24 cellular contexts compared by ENCODE assay signal in genomic region chr22:29230916-29231875, GRCh38. TPM values are rescaled to one million over a fixed set of nuclear protein-coding genes. Genes with fewer than 3 reads are reported as not detected.
"Had no signal": no experiment of that assay in that cellular context is flagged by ENCODE, and none has a peak within 500 bp of the region (broad histone marks: within the 10 kb centered on the region; RNA-seq: fewer than 3 reads in every experiment).

No MANE protein-coding gene starts in this region.

- H3K27ac ChIP-seq: foreskin keratinocyte, suprapubic skin, tibial nerve had no signal

- H3K27me3 Mint-ChIP-seq: activated T-helper 17 cell treated with anti-CD3 and anti-CD28 coated beads, Interleukin-2, amount 50 U/mL, for 72 hours; dendritic cell treated with granulocyte-macrophage colony-stimulating factor and Interleukin-4, amounts not matched to agents 40 ng/mL and 50 ng/mL, for 4 days had no signal

- DNase-seq: activated CD4-positive, alpha-beta T cell treated with anti-CD3 and anti-CD28 coated beads for 1 hour; activated CD4-positive, alpha-beta T cell treated with anti-CD3 and anti-CD28 coated beads, Interleukin-2, amount 50 U/mL, for 1 hour; activated CD8-positive, alpha-beta T cell treated with anti-CD3 and anti-CD28 coated beads, Interleukin-2, amount 10 ng/mL, durations not matched to agents 7 days and 5 days; activated T-cell treated with anti-CD3 and anti-CD28 coated beads, Interleukin-2, amount 50 U/mL, for 1 hour; body of pancreas; effector CD4-positive, alpha-beta T cell; erythroblast; foreskin keratinocyte; immature natural killer cell; kidney glomerular epithelial cell; left lung; naive B cell; retina; stimulated activated CD4-positive, alpha-beta T cell treated with anti-CD3 and anti-CD28 coated beads, Interleukin-4, amount 100 ng/mL, for 1 hour; uterus had no signal

- H3K36me3 ChIP-seq: left lung, suprapubic skin, tibial nerve, uterus had no signal

- H3K4me1 Mint-ChIP-seq: activated T-helper 17 cell treated with anti-CD3 and anti-CD28 coated beads, Interleukin-2, amount 50 U/mL, for 72 hours; immature natural killer cell; naive B cell had no signal

- H3K9me3 ChIP-seq: body of pancreas, left lung, suprapubic skin, uterus had no signal

- H3K9me3 Mint-ChIP-seq: activated T-helper 17 cell treated with anti-CD3 and anti-CD28 coated beads, Interleukin-2, amount 50 U/mL, for 72 hours; immature natural killer cell; stimulated activated naive CD8-positive, alpha-beta T cell treated with anti-CD3 and anti-CD28 coated beads, Interleukin-15, Interleukin-2, amounts not matched to agents 100 ng/mL and 50 ng/mL, for 24 hours had no signal

- H3K27ac Mint-ChIP-seq: activated CD8-positive, alpha-beta T cell treated with anti-CD3 and anti-CD28 coated beads, Interleukin-2, amount 10 ng/mL, durations not matched to agents 7 days and 5 days; activated T-helper 17 cell treated with anti-CD3 and anti-CD28 coated beads, Interleukin-2, amount 50 U/mL, for 72 hours; dendritic cell treated with granulocyte-macrophage colony-stimulating factor and Interleukin-4, amounts not matched to agents 40 ng/mL and 50 ng/mL, for 4 days; immature natural killer cell; naive B cell; progenitor cell of endocrine pancreas; stimulated activated naive CD8-positive, alpha-beta T cell treated with anti-CD3 and anti-CD28 coated beads, Interleukin-15, Interleukin-2, amounts not matched to agents 100 ng/mL and 50 ng/mL, for 24 hours had no signal

- H3K4me1 ChIP-seq: foreskin keratinocyte had no signal

- H3K27me3 ChIP-seq: body of pancreas, left lung, suprapubic skin, tibial nerve, uterus had no signal

- H3K4me3 ChIP-seq: body of pancreas, left lung, lung, suprapubic skin, tibial nerve, uterus had no signal

- H3K4me3 Mint-ChIP-seq: activated CD8-positive, alpha-beta T cell treated with anti-CD3 and anti-CD28 coated beads, Interleukin-2, amount 10 ng/mL, durations not matched to agents 7 days and 5 days; activated T-helper 17 cell treated with anti-CD3 and anti-CD28 coated beads, Interleukin-2, amount 50 U/mL, for 72 hours; dendritic cell treated with granulocyte-macrophage colony-stimulating factor and Interleukin-4, amounts not matched to agents 40 ng/mL and 50 ng/mL, for 4 days; immature natural killer cell; naive B cell; neural crest cell; stimulated activated naive CD8-positive, alpha-beta T cell treated with anti-CD3 and anti-CD28 coated beads, Interleukin-15, Interleukin-2, amounts not matched to agents 100 ng/mL and 50 ng/mL, for 24 hours had no signal

- ATAC-seq: activated CD8-positive, alpha-beta T cell treated with anti-CD3 and anti-CD28 coated beads, Interleukin-2, amount 10 ng/mL, durations not matched to agents 7 days and 5 days; activated T-helper 17 cell treated with anti-CD3 and anti-CD28 coated beads, Interleukin-2, amount 50 U/mL, for 72 hours; foreskin keratinocyte had no signal

RNA-seq across cellular contexts. Expression of gene EMID1, which starts 25.5 kb away (rescaled TPM):
- total RNA-seq: activated CD8-positive, alpha-beta T cell treated with anti-CD3 and anti-CD28 coated beads, Interleukin-2, amount 10 ng/mL, durations not matched to agents 7 days and 5 days; activated T-helper 17 cell treated with anti-CD3 and anti-CD28 coated beads, Interleukin-2, amount 50 U/mL, for 72 hours; chondrocyte; foreskin keratinocyte had no signal
- polyA plus RNA-seq: foreskin keratinocyte had no signal
